Comparison of ENCODE assay signal across 1 cellular context in the genomic region with DNA sequence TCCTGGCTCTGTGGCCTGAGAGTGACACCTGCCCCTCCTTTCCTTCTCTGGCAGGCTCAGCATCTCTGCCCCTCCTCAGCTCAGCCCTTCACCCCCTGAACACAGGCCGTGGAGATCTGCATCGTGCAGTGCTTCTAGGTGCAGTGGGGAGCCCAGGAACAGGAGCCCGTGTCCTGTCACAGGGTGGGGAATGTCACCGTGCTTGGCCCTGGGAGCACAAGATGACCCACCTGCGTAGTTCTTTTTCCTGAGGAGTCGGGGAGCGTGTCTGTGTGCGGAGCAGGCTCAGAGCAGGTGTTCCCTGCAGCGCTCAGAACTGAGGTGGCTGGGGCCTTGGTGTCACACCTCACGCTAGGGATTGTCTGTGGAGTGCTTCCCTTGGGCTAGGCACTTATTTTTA.
TF ChIP-seq lines count a peak whose summit lies in the region.

No MANE protein-coding gene starts in this region.

TF ChIP-seq in HepG2, 621 proteins besides CTCF, POLR2A, EP300 and RAD21:
- TF ChIP-seq ZNF329 (CRISPR knock-in tag; IDR thresholded peaks at IDR 0.05; ENCODE audit: low read depth) (no peak), NFIB (CRISPR knock-in tag; IDR thresholded peaks at IDR 0.05; ENCODE audit: borderline replicate concordance) (no peak), CENPT (CRISPR knock-in tag; IDR thresholded peaks at IDR 0.05; ENCODE audit: low read depth) (no peak), SMAD1 (CRISPR knock-in tag; IDR thresholded peaks at IDR 0.05; ENCODE audit: borderline replicate concordance, low read depth) (0 out of 2 replicates have a peak, but pooled peaks have one; percentile 6), ZNF891 (CRISPR knock-in tag; IDR thresholded peaks at IDR 0.05) (0 out of 2 replicates have a peak, but pooled peaks have one; percentile 9)
